ENCODE assay signal across 1 cellular context in the genomic region with DNA sequence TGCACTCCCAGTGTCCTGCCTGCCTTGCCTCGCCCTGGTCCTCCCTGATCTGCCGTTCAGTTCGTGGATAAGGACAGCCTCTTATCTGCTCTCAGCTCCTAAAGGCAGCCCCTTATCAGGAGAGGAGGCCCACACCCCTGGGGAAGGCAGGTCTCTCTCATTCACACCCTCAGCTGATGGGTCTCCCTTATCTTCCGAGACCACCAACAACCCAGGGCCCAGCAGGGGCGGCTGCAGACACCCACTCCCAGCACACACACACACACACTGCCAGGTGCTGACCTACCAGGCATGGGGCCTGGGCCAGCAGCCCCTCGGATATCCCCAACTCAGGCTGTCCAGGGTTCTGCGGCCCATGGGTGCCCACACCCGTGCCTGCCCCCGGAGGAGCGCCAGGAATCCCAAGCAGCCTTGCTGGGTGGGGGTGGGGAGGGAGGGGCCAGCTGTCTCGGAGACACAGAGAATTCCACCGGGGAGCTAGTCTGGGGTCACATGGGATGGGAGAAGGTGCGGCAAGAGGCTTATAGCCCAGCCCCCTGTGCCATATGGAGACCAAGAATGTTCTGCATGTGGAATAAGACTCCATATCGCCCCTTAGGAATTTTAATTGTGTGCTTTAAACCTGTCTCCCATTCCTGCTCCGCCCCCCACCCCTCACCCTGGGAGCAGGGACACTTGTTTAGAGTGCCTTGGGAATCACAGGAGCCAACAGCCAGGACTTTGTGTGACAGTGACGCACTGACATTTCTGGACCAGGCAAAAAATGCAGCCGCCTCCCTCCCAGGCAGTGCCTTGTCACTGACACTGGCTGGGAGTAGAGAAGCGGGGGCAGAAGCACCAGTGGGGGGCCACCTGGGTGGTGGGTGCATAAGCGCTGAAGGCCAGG.
TF ChIP-seq lines count a peak whose summit lies in the region.

No MANE protein-coding gene starts in this region.

TF ChIP-seq in HCT116, 20 proteins besides CTCF, POLR2A, EP300 and RAD21 (continued from another document):
- TF ChIP-seq REST (IDR thresholded peaks at IDR 0.05; ENCODE audit: low read depth), result no peak
